1 cellular context compared by ENCODE assay signal in the genomic region with DNA sequence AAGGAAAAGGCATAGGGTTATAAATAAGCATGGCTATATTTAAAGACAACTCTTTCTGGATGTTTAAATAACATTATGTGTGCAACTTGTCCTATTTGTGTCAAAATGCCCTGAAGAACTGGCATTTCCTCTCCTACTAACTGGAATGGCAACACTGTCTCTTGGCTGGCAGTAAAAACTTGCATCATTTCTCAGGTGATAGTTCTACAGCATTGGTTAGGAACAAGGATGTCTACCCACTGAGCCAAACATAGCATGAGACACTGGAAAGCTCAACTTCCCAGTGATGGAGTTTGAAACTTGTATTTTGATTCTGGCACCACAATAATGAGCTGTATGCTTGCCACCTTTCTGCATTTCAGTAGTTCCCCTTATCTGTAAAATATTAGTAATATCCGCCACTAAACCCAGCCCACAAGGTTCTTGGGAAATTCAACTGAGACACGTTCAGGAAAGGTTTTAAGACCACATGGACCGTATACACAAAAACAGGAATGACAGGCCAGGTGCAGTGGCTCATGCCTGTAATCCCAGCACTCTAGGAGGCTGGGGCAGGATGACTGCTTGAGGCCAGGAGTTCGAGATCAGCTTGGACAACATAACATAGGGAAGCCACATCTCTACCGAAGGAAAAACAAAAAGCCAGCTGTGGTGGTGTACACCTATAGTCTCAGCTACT.
TF ChIP-seq lines count a peak whose summit lies in the region.

No MANE protein-coding gene starts in this region.

TF ChIP-seq in K562, 482 proteins besides CTCF, POLR2A, EP300 and RAD21 (continued from another document):
- TF ChIP-seq, protein P1, sequence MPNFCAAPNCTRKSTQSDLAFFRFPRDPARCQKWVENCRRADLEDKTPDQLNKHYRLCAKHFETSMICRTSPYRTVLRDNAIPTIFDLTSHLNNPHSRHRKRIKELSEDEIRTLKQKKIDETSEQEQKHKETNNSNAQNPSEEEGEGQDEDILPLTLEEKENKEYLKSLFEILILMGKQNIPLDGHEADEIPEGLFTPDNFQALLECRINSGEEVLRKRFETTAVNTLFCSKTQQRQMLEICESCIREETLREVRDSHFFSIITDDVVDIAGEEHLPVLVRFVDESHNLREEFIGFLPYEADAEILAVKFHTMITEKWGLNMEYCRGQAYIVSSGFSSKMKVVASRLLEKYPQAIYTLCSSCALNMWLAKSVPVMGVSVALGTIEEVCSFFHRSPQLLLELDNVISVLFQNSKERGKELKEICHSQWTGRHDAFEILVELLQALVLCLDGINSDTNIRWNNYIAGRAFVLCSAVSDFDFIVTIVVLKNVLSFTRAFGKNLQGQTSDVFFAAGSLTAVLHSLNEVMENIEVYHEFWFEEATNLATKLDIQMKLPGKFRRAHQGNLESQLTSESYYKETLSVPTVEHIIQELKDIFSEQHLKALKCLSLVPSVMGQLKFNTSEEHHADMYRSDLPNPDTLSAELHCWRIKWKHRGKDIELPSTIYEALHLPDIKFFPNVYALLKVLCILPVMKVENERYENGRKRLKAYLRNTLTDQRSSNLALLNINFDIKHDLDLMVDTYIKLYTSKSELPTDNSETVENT (CRISPR knock-in tag; IDR thresholded peaks at IDR 0.05), result no peak
- TF ChIP-seq POLR2B (IDR thresholded peaks at IDR 0.05; ENCODE audit: low read depth, partially characterized antibody), result peak; percentile 14
- TF ChIP-seq NCOR1 (IDR thresholded peaks at IDR 0.05), result no peak
TF ChIP-seq in K562: peak in this region for 2.
